Comparison of ENCODE assay signal across 25 cellular contexts in the genomic region with DNA sequence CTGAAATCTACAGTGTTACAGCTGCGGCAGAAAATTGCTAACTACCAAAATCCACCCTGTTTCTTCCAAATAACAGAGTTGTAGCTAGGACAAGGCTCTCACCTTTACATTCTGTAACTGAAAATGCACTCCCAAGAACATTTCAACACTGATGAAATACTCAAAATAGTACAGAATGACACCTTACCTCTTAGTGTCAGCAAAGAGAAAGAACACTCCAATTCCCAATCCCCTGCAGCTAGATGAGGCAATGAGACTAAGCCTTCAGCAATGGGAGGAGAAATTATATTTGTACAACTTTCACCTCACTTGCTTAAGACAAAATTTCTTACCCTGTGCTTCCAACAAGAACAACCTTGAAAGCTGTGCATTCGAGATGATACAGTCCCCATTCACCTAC. TPM values are rescaled to one million over a fixed set of nuclear protein-coding genes. Genes with fewer than 3 reads are reported as not detected.
A peak's percentile ranks its signal among the peaks of the same experiment; 100 is the strongest.
DNase-seq lines count a peak whose midpoint lies in the region; ATAC-seq, FAIRE-seq and TF ChIP-seq lines count a peak whose summit lies in the region.
"Had no signal": no experiment of that assay in that cellular context is flagged by ENCODE, and none has a peak within 500 bp of the region (broad histone marks: within the 10 kb centered on the region; RNA-seq: fewer than 3 reads in every experiment).

No MANE protein-coding gene starts in this region.

- H3K9me3 Mint-ChIP-seq in WTC11 (no peaks in the 10 kb centered on the region), neural progenitor cell (no peaks in the 10 kb centered on the region)
- H3K9me3 Mint-ChIP-seq: CD4-positive, CD25-positive, alpha-beta regulatory T cell had no signal

- H3K79me2 ChIP-seq in neural progenitor cell (ENCODE audit: low read depth) (peaks cover 79% of the 10 kb centered on the region), osteoblast (ENCODE audit: insufficient read depth, low read length) (no peaks in the 10 kb centered on the region)

- POLR2A ChIA-PET in WTC11 (lab: Charles Lee) = no interaction called here

- H3K4me1 ChIP-seq in neural progenitor cell = peaks cover 8% of the 10 kb centered on the region
- no peaks in the 10 kb centered on the region for H3K4me1 ChIP-seq in osteoblast (ENCODE audit: insufficient read depth, low read length)

- H3K4me1 Mint-ChIP-seq in WTC11 (peaks cover 50% of the 10 kb centered on the region), neural progenitor cell (peaks cover 2% of the 10 kb centered on the region)

- TF ChIP-seq POLR2A in H54 (IDR thresholded peaks at IDR 0.05; ENCODE audit: low read depth, low read length) = no peak

- peak; percentile 36 for FAIRE-seq in H54 (lab: Jason Lieb, UNC)
- FAIRE-seq: A549, G401.6, GM18507, RCC 7860 had no signal

- no peak for TF ChIP-seq CTCF in WTC11 (IDR thresholded peaks at IDR 0.05)
- TF ChIP-seq CTCF in neural progenitor cell (IDR thresholded peaks at IDR 0.05) = no peak
- TF ChIP-seq CTCF in osteoblast (IDR thresholded peaks at IDR 0.05; ENCODE audit: extremely low read depth, low read depth, low read length) = no peak

- H3F3A ChIP-seq in neural progenitor cell (ENCODE audit: low read depth) = no peaks in the 10 kb centered on the region

- H3K27ac ChIP-seq in neural progenitor cell = peak overlapping the region; percentile 38
- no peak overlapping the region for H3K27ac ChIP-seq in osteoblast (ENCODE audit: low read depth, low read length)
- H3K27ac ChIP-seq: A549, SJCRH30 had no signal

- H3K27me3 Mint-ChIP-seq in WTC11 (ENCODE audit: low read depth) (no peaks in the 10 kb centered on the region), neural progenitor cell (ENCODE audit: insufficient read depth, low read depth) (no peaks in the 10 kb centered on the region)
- H3K27me3 Mint-ChIP-seq: CD4-positive, CD25-positive, alpha-beta regulatory T cell had no signal

- CTCF ChIA-PET in WTC11 (lab: Charles Lee) = interaction anchor here (3.0 kb wide), 1 partner anchor 12 kb away, joined by 7 read pairs; no protein-coding TSS in a partner anchor

- H4K20me1 ChIP-seq in neural progenitor cell (ENCODE audit: low read depth) (peaks cover 53% of the 10 kb centered on the region), osteoblast (ENCODE audit: insufficient read depth, low read length) (no peaks in the 10 kb centered on the region)

- no peaks in the 10 kb centered on the region for H3K36me3 Mint-ChIP-seq in WTC11
- H3K36me3 Mint-ChIP-seq in neural progenitor cell = no peaks in the 10 kb centered on the region

- H3K27me3 ChIP-seq in neural progenitor cell (no peaks in the 10 kb centered on the region), osteoblast (ENCODE audit: insufficient read depth, low read length) (peaks cover 2% of the 10 kb centered on the region)
- H3K27me3 ChIP-seq: SJCRH30 had no signal

- no peak for DNase-seq in H54 (ENCODE audit: insufficient read length, low spot score)
- no peak for DNase-seq in WTC11 (ENCODE audit: low spot score)
- no peak for DNase-seq in neural progenitor cell (ENCODE audit: low spot score)
- DNase-seq in NCI-H2029 treated with DMSO at 0.1 percent for 48 hours (lab: John Stamatoyannopoulos, UW) = no peak
- no peak for DNase-seq in osteoblast (ENCODE audit: insufficient read length, low spot score, missing footprints)
- DNase-seq: CD4-positive, CD25-positive, alpha-beta regulatory T cell; COR-L47; DMS 273 treated with DMSO at 0.1 percent for 48 hours; KBM-7; MM.1S; NCI-H1092 treated with DMSO at 0.1 percent for 48 hours; NCI-H1436 treated with DMSO at 0.1 percent for 48 hours; NCI-H1930; NCI-H226; NCI-H510A treated with DMSO at 0.1 percent for 48 hours; NCI-H748 treated with DMSO at 0.1 percent for 48 hours; NK-92 treated with Interleukin-12 subunit alpha and Interleukin-12 subunit beta, amount 100 ng/mL, for 24 hours; SJCRH30 had no signal

- H3K27ac Mint-ChIP-seq in WTC11 = peak overlapping the region; percentile 18
- no peak overlapping the region for H3K27ac Mint-ChIP-seq in neural progenitor cell
- H3K27ac Mint-ChIP-seq: CD4-positive, CD25-positive, alpha-beta regulatory T cell had no signal

- H3K4me2 ChIP-seq in neural progenitor cell (no peak overlapping the region), osteoblast (ENCODE audit: insufficient read depth, low read length) (no peak overlapping the region)
- H3K4me2 ChIP-seq: A549 had no signal

- ATAC-seq in WTC11 (no peak), HG02884 (IDR thresholded peaks at IDR 0.05; ENCODE audit: unreplicated experiment) (no peak), GM19397 (IDR thresholded peaks at IDR 0.05; ENCODE audit: unreplicated experiment) (no peak)
- ATAC-seq: A549 had no signal

- H3K9ac ChIP-seq in neural progenitor cell = no peak overlapping the region

- no peak overlapping the region for H3K4me3 ChIP-seq in neural progenitor cell
- no peak overlapping the region for H3K4me3 ChIP-seq in osteoblast (ENCODE audit: insufficient read depth, low read length)
- H3K4me3 ChIP-seq: A549, HAP-1, SJCRH30 had no signal

- H3K4me3 Mint-ChIP-seq in WTC11 (no peak overlapping the region), neural progenitor cell (no peak overlapping the region)
- H3K4me3 Mint-ChIP-seq: CD4-positive, CD25-positive, alpha-beta regulatory T cell had no signal

- no peak overlapping the region for H2AFZ ChIP-seq in neural progenitor cell (replicated peaks)
- H2AFZ ChIP-seq in osteoblast (ENCODE audit: low read length) = no peak overlapping the region

- no peaks in the 10 kb centered on the region for H3K36me3 ChIP-seq in neural progenitor cell
- no peaks in the 10 kb centered on the region for H3K36me3 ChIP-seq in osteoblast (ENCODE audit: insufficient read depth, low read length)
- H3K36me3 ChIP-seq: HAP-1, SJCRH30 had no signal

- no peaks in the 10 kb centered on the region for H3K9me3 ChIP-seq in neural progenitor cell (ENCODE audit: low read depth)
- H3K9me3 ChIP-seq in osteoblast (ENCODE audit: low read depth, low read length) = no peaks in the 10 kb centered on the region
- H3K9me3 ChIP-seq: A549, HAP-1 had no signal

TF ChIP-seq in WTC11, 78 proteins besides CTCF, POLR2A, EP300 and RAD21:
- TF ChIP-seq ZNF232 (CRISPR knock-in tag; IDR thresholded peaks at IDR 0.05) (no peak), SOX15 (CRISPR knock-in tag; IDR thresholded peaks at IDR 0.05) (no peak), NR3C1 (CRISPR knock-in tag; conservative IDR thresholded peaks at IDR 0.05; ENCODE audit: low read depth) (no peak), IRF2 (CRISPR knock-in tag; IDR thresholded peaks at IDR 0.05; ENCODE audit: borderline replicate concordance, low read depth) (no peak), CREM (CRISPR knock-in tag; IDR thresholded peaks at IDR 0.05) (no peak), ESRRA (CRISPR knock-in tag; IDR thresholded peaks at IDR 0.05; ENCODE audit: borderline replicate concordance) (no peak), CBFB (CRISPR knock-in tag; IDR thresholded peaks at IDR 0.05; ENCODE audit: low read depth) (no peak)
- TF ChIP-seq, protein P1, sequence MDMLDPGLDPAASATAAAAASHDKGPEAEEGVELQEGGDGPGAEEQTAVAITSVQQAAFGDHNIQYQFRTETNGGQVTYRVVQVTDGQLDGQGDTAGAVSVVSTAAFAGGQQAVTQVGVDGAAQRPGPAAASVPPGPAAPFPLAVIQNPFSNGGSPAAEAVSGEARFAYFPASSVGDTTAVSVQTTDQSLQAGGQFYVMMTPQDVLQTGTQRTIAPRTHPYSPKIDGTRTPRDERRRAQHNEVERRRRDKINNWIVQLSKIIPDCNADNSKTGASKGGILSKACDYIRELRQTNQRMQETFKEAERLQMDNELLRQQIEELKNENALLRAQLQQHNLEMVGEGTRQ (CRISPR knock-in tag; IDR thresholded peaks at IDR 0.05) = no peak
- TF ChIP-seq, protein P2, sequence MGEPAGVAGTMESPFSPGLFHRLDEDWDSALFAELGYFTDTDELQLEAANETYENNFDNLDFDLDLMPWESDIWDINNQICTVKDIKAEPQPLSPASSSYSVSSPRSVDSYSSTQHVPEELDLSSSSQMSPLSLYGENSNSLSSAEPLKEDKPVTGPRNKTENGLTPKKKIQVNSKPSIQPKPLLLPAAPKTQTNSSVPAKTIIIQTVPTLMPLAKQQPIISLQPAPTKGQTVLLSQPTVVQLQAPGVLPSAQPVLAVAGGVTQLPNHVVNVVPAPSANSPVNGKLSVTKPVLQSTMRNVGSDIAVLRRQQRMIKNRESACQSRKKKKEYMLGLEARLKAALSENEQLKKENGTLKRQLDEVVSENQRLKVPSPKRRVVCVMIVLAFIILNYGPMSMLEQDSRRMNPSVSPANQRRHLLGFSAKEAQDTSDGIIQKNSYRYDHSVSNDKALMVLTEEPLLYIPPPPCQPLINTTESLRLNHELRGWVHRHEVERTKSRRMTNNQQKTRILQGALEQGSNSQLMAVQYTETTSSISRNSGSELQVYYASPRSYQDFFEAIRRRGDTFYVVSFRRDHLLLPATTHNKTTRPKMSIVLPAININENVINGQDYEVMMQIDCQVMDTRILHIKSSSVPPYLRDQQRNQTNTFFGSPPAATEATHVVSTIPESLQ (CRISPR knock-in tag; IDR thresholded peaks at IDR 0.05) = no peak
- TF ChIP-seq, protein P3, sequence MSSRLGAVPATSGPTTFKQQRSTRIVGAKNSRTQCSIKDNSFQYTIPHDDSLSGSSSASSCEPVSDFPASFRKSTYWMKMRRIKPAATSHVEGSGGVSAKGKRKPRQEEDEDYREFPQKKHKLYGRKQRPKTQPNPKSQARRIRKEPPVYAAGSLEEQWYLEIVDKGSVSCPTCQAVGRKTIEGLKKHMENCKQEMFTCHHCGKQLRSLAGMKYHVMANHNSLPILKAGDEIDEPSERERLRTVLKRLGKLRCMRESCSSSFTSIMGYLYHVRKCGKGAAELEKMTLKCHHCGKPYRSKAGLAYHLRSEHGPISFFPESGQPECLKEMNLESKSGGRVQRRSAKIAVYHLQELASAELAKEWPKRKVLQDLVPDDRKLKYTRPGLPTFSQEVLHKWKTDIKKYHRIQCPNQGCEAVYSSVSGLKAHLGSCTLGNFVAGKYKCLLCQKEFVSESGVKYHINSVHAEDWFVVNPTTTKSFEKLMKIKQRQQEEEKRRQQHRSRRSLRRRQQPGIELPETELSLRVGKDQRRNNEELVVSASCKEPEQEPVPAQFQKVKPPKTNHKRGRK (CRISPR knock-in tag; IDR thresholded peaks at IDR 0.05; ENCODE audit: borderline replicate concordance) = no peak

RNA-seq across cellular contexts. Expression of a gene that starts 31.2 kb away (rescaled TPM):
- total RNA-seq in WTC11 (2021) (90.9 to 102 TPM (median 96.3 TPM) in 3 replicates), neural progenitor cell (ENCODE audit: low replicate concordance) (70.9 and 99.4 TPM in 2 replicates), osteoblast (2.9 TPM in 2 replicates)

Comparison
In these comparisons a context has a peak if more than half of its experiments do, and no peak if none do; other contexts are left out.
1. RNA of a gene that starts 31.2 kb away (total RNA-seq): 70.9 to 99.4 TPM in neural progenitor cell and 90.9 to 102 TPM in WTC11; 2.9 TPM in osteoblast; every median in the first group is over 10 times any median in the second.